ENCODE assay signal across 1 cellular context in the genomic region with DNA sequence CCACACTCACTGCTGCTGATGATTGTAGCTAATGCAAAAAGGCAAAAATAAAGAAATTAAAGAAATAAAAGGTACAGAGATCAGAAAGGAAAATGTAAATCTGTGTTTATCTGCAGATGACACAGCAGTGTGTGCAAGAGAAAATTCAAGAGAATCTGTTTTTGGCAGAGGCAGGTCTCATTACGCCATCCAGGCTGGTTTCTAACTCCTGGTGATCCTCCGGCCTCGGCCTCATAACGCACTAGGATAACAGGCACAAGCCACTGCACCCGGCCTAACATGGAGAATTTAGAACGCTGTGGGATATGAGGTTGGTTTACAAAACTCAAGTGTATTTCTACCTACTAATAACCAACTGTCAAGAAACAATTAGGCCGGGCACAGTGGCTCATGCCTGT.
A peak's percentile ranks its signal among the peaks of the same experiment; 100 is the strongest.
TF ChIP-seq lines count a peak whose summit lies in the region.

No MANE protein-coding gene starts in this region.

TF ChIP-seq in IMR-90, 13 proteins besides CTCF, POLR2A, EP300 and RAD21:
- no peak for TF ChIP-seq CHD1 (IDR thresholded peaks at IDR 0.05; ENCODE audit: low read depth, low read length)
- TF ChIP-seq FOS (IDR thresholded peaks at IDR 0.05; ENCODE audit: low read depth, low read length) = no peak
- no peak for TF ChIP-seq RFX5 (IDR thresholded peaks at IDR 0.05; ENCODE audit: low read depth, low read length)
- no peak for TF ChIP-seq RCOR1 (IDR thresholded peaks at IDR 0.05; ENCODE audit: insufficient replicate concordance, low read length)
- no peak for TF ChIP-seq MXI1 (IDR thresholded peaks at IDR 0.05; ENCODE audit: borderline replicate concordance, low read depth, low read length)
- TF ChIP-seq BHLHE40 (IDR thresholded peaks at IDR 0.05; ENCODE audit: low read depth, low read length) = no peak
- TF ChIP-seq, protein P1, sequence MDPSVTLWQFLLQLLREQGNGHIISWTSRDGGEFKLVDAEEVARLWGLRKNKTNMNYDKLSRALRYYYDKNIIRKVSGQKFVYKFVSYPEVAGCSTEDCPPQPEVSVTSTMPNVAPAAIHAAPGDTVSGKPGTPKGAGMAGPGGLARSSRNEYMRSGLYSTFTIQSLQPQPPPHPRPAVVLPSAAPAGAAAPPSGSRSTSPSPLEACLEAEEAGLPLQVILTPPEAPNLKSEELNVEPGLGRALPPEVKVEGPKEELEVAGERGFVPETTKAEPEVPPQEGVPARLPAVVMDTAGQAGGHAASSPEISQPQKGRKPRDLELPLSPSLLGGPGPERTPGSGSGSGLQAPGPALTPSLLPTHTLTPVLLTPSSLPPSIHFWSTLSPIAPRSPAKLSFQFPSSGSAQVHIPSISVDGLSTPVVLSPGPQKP (IDR thresholded peaks at IDR 0.05; ENCODE audit: borderline replicate concordance, low read depth, low read length) = no peak
- TF ChIP-seq SMC3 (IDR thresholded peaks at IDR 0.05; ENCODE audit: low read depth, low read length) = no peak
- 0 out of 2 replicates have a peak, but pooled peaks have one; percentile 12 for TF ChIP-seq CEBPB (IDR thresholded peaks at IDR 0.05; ENCODE audit: low read depth, low read length)
